ENCODE assay signal across 12 cellular contexts in the genomic region with DNA sequence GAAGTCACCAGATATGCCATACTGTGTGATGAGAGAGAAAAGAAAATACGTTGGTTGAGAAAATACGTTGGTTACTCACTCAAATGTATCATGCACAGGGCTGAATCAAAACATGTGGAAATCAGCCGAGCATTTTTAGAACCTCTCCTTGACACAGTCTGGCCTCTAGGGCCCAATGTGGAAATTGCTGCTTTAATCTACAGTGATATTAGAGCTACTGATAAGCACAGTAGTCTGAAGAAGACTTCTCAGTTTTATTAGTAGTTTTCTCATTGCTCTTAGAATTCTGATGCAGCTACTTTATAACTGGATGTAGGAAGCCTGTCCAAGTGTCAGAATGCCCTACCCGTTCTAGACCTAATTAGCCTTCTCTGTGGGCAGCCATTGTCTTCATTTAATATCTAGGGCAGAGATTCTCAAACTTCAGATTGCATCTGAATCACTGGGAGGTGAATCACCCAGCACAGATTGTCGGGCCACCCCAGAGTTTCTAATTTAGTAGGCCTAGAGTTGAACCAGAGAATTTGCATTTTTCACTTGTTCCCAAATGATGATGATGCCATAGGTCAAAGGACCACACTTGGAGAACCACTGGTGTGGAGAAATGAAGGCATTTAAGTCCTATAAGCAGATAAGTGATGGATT.
DNase-seq lines count a peak whose midpoint lies in the region; ATAC-seq and TF ChIP-seq lines count a peak whose summit lies in the region.
"Had no signal": no experiment of that assay in that cellular context is flagged by ENCODE, and none has a peak within 500 bp of the region (broad histone marks: within the 10 kb centered on the region; RNA-seq: fewer than 3 reads in every experiment).

No MANE protein-coding gene starts in this region.

- TF ChIP-seq CTCF in adrenal gland (IDR thresholded peaks at IDR 0.05) (peak; percentile 16 to 60 (median 50)), right lobe of liver (IDR thresholded peaks at IDR 0.05) (peak in 3 of 4 donors; percentile 16 to 30 (median 24)), osteocyte (IDR thresholded peaks at IDR 0.05) (no peak)

- intact Hi-C loops in adrenal gland (cut with DNase I) (no loop called here), right lobe of liver (cut with DNase I) (no loop called here)

- H3K27me3 Mint-ChIP-seq in osteocyte (ENCODE audit: unreplicated experiment), result no peaks in the 10 kb centered on the region

- ATAC-seq in GM21619 (IDR thresholded peaks at IDR 0.05; ENCODE audit: unreplicated experiment), result peak; percentile 73
- peak; percentile 44 to 66 (median 58) for ATAC-seq in right lobe of liver
- ATAC-seq in HG03457 (IDR thresholded peaks at IDR 0.05; ENCODE audit: unreplicated experiment), result no peak

- no peak overlapping the region for H3K4me3 ChIP-seq in adrenal gland
- no peak overlapping the region for H3K4me3 ChIP-seq in right lobe of liver

- no peak overlapping the region for H3K4me3 Mint-ChIP-seq in osteocyte (ENCODE audit: unreplicated experiment)
- H3K4me3 Mint-ChIP-seq: nephron progenitor cell had no signal

- H3K36me3 ChIP-seq in adrenal gland (replicated peaks in 1 of 2) (no peaks in the 10 kb centered on the region), right lobe of liver (no peaks in the 10 kb centered on the region)

- H3K4me1 Mint-ChIP-seq in osteocyte (ENCODE audit: unreplicated experiment), result peaks cover 34% of the 10 kb centered on the region

- no peak for TF ChIP-seq POLR2A in adrenal gland (IDR thresholded peaks at IDR 0.05)
- TF ChIP-seq POLR2A in right lobe of liver (IDR thresholded peaks at IDR 0.05), result no peak

- H3K9me3 Mint-ChIP-seq in osteocyte (ENCODE audit: unreplicated experiment), result no peaks in the 10 kb centered on the region
- H3K9me3 Mint-ChIP-seq: nephron progenitor cell had no signal

- H3K27ac ChIP-seq in adrenal gland, result peak overlapping the region in 4 of 5 donors; percentile 10 to 68 (median 38)
- no peak overlapping the region for H3K27ac ChIP-seq in right lobe of liver
- H3K27ac ChIP-seq: 22Rv1 had no signal

- H3K36me3 Mint-ChIP-seq in osteocyte (ENCODE audit: unreplicated experiment), result no peaks in the 10 kb centered on the region

- H3K27ac Mint-ChIP-seq in osteocyte (ENCODE audit: unreplicated experiment), result no peak overlapping the region
- H3K27ac Mint-ChIP-seq: nephron progenitor cell had no signal

- DNase-seq in DMS 273 (lab: John Stamatoyannopoulos, UW; ENCODE audit: unreplicated experiment), result peak; percentile 42
- DNase-seq in DMS 273 treated with DMSO at 0.1 percent for 48 hours (lab: John Stamatoyannopoulos, UW), result no peak
- peak; percentile 38 to 66 (median 58) for DNase-seq in adrenal gland
- no peak for DNase-seq in right lobe of liver
- no peak for DNase-seq in osteocyte (ENCODE audit: extremely low spot score, unreplicated experiment)
- DNase-seq in NCI-H128 (lab: John Stamatoyannopoulos, UW; ENCODE audit: unreplicated experiment), result no peak
- DNase-seq: effector memory CD4-positive, alpha-beta T cell; nephron progenitor cell; substantia nigra had no signal

- H3K27me3 ChIP-seq in adrenal gland (no peaks in the 10 kb centered on the region), right lobe of liver (no peaks in the 10 kb centered on the region)

- H3K4me1 ChIP-seq in adrenal gland (replicated peaks in 1 of 2) (peaks cover 0 to 25% of the 10 kb centered on the region in 2 donors), right lobe of liver (no peaks in the 10 kb centered on the region)

- no peaks in the 10 kb centered on the region for H3K9me3 ChIP-seq in adrenal gland (replicated peaks in 1 of 3)
- H3K9me3 ChIP-seq in right lobe of liver, result no peaks in the 10 kb centered on the region

- WGBS in adrenal gland, 4 donors, result 25 to 27% (median 25%) methylated on average over 5 of the region's 5 CpGs
- WGBS in right lobe of liver (ENCODE audit: insufficient coverage, low coverage, low lambda C conversion rate, missing lambda C conversion rate), result 37% methylated on average over 5 of the region's 5 CpGs

Comparison
In these comparisons a context has a peak if more than half of its experiments do, and no peak if none do; other contexts are left out.
1. DNase-seq: peak in DMS 273 (single experiment) and adrenal gland (7 of 7); none in DMS 273 treated with DMSO at 0.1 percent for 48 hours (single experiment), right lobe of liver (0 of 3), osteocyte (single experiment) and NCI-H128 (single experiment).
2. H3K27ac ChIP-seq: peak in adrenal gland (4 of 5); none in right lobe of liver (0 of 3).